Comparison of ENCODE assay signal across 10 cellular contexts in genomic region chr3:195550723-195551122, GRCh38. TPM values are rescaled to one million over a fixed set of nuclear protein-coding genes. Genes with fewer than 3 reads are reported as not detected.
DNase-seq lines count a peak whose midpoint lies in the region; ATAC-seq and TF ChIP-seq lines count a peak whose summit lies in the region.
"Had no signal": no experiment of that assay in that cellular context is flagged by ENCODE, and none has a peak within 500 bp of the region (broad histone marks: within the 10 kb centered on the region; RNA-seq: fewer than 3 reads in every experiment).

No MANE protein-coding gene starts in this region.

- peak overlapping the region in 3 of 10 donors; percentile 7 to 80 (median 30) for H3K27ac ChIP-seq in heart right ventricle

- TF ChIP-seq CTCF in heart right ventricle (IDR thresholded peaks at IDR 0.05), result no peak

- ATAC-seq in T-cell (replicated peaks in 1 of 4) (no peak), heart right ventricle (peak in 5 of 8 donors; percentile 44 to 65 (median 48))

- H3K4me1 ChIP-seq in heart right ventricle, result peaks cover 6 to 48% (median 34%) of the 10 kb centered on the region in 9 donors

- DNase-seq in activated CD8-positive, alpha-beta memory T cell treated with anti-CD3 and anti-CD28 coated beads for 24 hours, result peak; percentile 56
- DNase-seq in activated CD8-positive, alpha-beta memory T cell treated with anti-CD3 and anti-CD28 coated beads, Interleukin-2, amount 50 U/mL, for 4 hours, result no peak
- DNase-seq in T-cell (no peak), heart right ventricle (no peak), NCI-H2081 treated with DMSO at 0.1 percent for 48 hours (lab: John Stamatoyannopoulos, UW) (no peak), NCI-H1417 (lab: John Stamatoyannopoulos, UW) (no peak), hypothalamus (lab: John Stamatoyannopoulos, UW) (no peak)
- DNase-seq: MG63 had no signal

- WGBS in heart right ventricle, 2 donors, result 66 to 78% methylated on average over 4 of the region's 4 CpGs

- H3K27me3 Mint-ChIP-seq in T-cell, result no peaks in the 10 kb centered on the region
- H3K27me3 Mint-ChIP-seq in stimulated activated naive CD8-positive, alpha-beta T cell treated with anti-CD3 and anti-CD28 coated beads, Interleukin-15, Interleukin-2, amounts not matched to agents 100 ng/mL and 50 ng/mL, for 24 hours, result no peaks in the 10 kb centered on the region

- H3K36me3 ChIP-seq in heart right ventricle, result no peaks in the 10 kb centered on the region
- H3K36me3 ChIP-seq: MG63 had no signal

- peaks cover 84 to 91% (median 88%) of the 10 kb centered on the region in 3 donors for H3K4me1 Mint-ChIP-seq in T-cell
- H3K4me1 Mint-ChIP-seq in stimulated activated naive CD8-positive, alpha-beta T cell treated with anti-CD3 and anti-CD28 coated beads, Interleukin-15, Interleukin-2, amounts not matched to agents 100 ng/mL and 50 ng/mL, for 24 hours (ENCODE audit: low read depth), result peaks cover 78% of the 10 kb centered on the region

- peak overlapping the region; percentile 97 to 99 for H3K27ac Mint-ChIP-seq in T-cell
- H3K27ac Mint-ChIP-seq in stimulated activated naive CD8-positive, alpha-beta T cell treated with anti-CD3 and anti-CD28 coated beads, Interleukin-15, Interleukin-2, amounts not matched to agents 100 ng/mL and 50 ng/mL, for 24 hours, result peak overlapping the region; percentile 91

- H3K9me3 ChIP-seq in heart right ventricle, result no peaks in the 10 kb centered on the region
- H3K9me3 ChIP-seq: MG63 had no signal

- peak overlapping the region in 1 of 10 donors; percentile 10 for H3K4me3 ChIP-seq in heart right ventricle
- H3K4me3 ChIP-seq: MG63 had no signal

- H3K36me3 Mint-ChIP-seq in T-cell, result no peaks in the 10 kb centered on the region
- no peaks in the 10 kb centered on the region for H3K36me3 Mint-ChIP-seq in stimulated activated naive CD8-positive, alpha-beta T cell treated with anti-CD3 and anti-CD28 coated beads, Interleukin-15, Interleukin-2, amounts not matched to agents 100 ng/mL and 50 ng/mL, for 24 hours (ENCODE audit: low read depth)

- intact Hi-C loops in heart right ventricle (cut with DNase I), result no loop called here

- H3K4me3 Mint-ChIP-seq in T-cell, result peak overlapping the region; percentile 85 to 93 (median 86)
- H3K4me3 Mint-ChIP-seq in stimulated activated naive CD8-positive, alpha-beta T cell treated with anti-CD3 and anti-CD28 coated beads, Interleukin-15, Interleukin-2, amounts not matched to agents 100 ng/mL and 50 ng/mL, for 24 hours, result peak overlapping the region; percentile 75

- POLR2A ChIA-PET in T-cell (lab: Charles Lee), result interaction anchor here in 1 of 2 donors (0.6 kb wide), 2 partner anchors 10 to 1933 kb away, joined by 5 to 7 read pairs; no protein-coding TSS in a partner anchor

- CTCF ChIA-PET in T-cell (lab: Charles Lee), result interaction anchor here (0.5 to 1.8 kb wide), 11 partner anchors 8 to 878 kb away, joined by 3 to 9 read pairs (median 4); partner anchors contain the start of genes LSG1 (in 1 of the 2) and XXYLT1 (in 1 of the 2)

- H3K9me3 Mint-ChIP-seq in T-cell, result no peaks in the 10 kb centered on the region
- no peaks in the 10 kb centered on the region for H3K9me3 Mint-ChIP-seq in stimulated activated naive CD8-positive, alpha-beta T cell treated with anti-CD3 and anti-CD28 coated beads, Interleukin-15, Interleukin-2, amounts not matched to agents 100 ng/mL and 50 ng/mL, for 24 hours

- no peaks in the 10 kb centered on the region for H3K27me3 ChIP-seq in heart right ventricle
- H3K27me3 ChIP-seq: MG63 had no signal

RNA-seq across cellular contexts. Expression of gene PPP1R2, which starts 7.6 kb away (rescaled TPM):
- total RNA-seq in T-cell (100 to 1,000 TPM; 113 to 154 (median 123) TPM), heart right ventricle (10 to 100 TPM; 37.6 to 55.2 (median 41.0) TPM)
- 10 to 100 TPM; 15.4 to 24.9 TPM for polyA plus RNA-seq in heart right ventricle

RNA-seq across cellular contexts. Expression of gene APOD, which starts 33.0 kb away (rescaled TPM):
- total RNA-seq in T-cell (under 1 TPM in 1 of 5 donors, not detected in 4; 0.55 TPM), heart right ventricle (100 to 1,000 TPM in 6 of 10 donors, 10 to 100 TPM in 4; 73.9 to 582 (median 104) TPM)
- polyA plus RNA-seq in heart right ventricle, result 100 to 1,000 TPM; 199 to 235 TPM
- total RNA-seq: A673 had no signal

Comparison
In these comparisons a context has a peak if more than half of its experiments do, and no peak if none do; other contexts are left out.
1. ATAC-seq: peak in heart right ventricle (5 of 8); none in T-cell (0 of 4).
2. RNA of gene APOD, which starts 33.0 kb away (total RNA-seq): 73.9 to 582 TPM in heart right ventricle; 0.55 TPM in T-cell; every median in the first group is over 10 times any median in the second.